Comparison of ENCODE assay signal across 12 cellular contexts in the genomic region with DNA sequence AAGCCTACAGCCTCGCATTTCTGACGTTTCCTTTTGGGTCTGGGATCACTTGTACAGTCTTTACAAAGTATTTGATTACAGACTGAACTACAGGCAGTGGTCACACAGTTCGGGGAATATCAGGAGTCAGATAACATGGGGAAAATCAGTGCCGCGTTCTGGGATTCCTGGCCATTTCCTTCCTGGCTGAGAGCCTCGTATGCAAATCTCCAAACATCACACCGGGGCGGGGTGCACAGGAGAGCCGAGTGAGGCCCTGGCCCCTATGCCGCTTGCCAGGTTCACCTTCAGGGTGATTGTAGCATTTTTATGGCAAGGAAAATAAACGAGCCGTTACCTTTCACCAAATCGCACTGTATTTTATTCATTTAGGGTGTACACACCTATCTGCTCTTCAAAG. TPM values are rescaled to one million over a fixed set of nuclear protein-coding genes. Genes with fewer than 3 reads are reported as not detected.
DNase-seq lines count a peak whose midpoint lies in the region; ATAC-seq and TF ChIP-seq lines count a peak whose summit lies in the region.
"Had no signal": no experiment of that assay in that cellular context is flagged by ENCODE, and none has a peak within 500 bp of the region (broad histone marks: within the 10 kb centered on the region; RNA-seq: fewer than 3 reads in every experiment).

No MANE protein-coding gene starts in this region.

- H3K27ac ChIP-seq in transverse colon: peak overlapping the region in 2 of 4 donors; percentile 25 to 46

- 22 to 51% methylated on average over 3 to 13 of the region's 13 CpGs for WGBS in transverse colon (ENCODE audit: low coverage in 1 of 2), 2 donors

- H3K27me3 ChIP-seq in transverse colon: peaks cover 15% of the 10 kb centered on the region

- H3K4me3 ChIP-seq in fibroblast of pulmonary artery (replicated peaks; ENCODE audit: low read depth, low read length) (no peak overlapping the region), transverse colon (no peak overlapping the region)

- in situ Hi-C loops in transverse colon (cut with MboI; ENCODE audit: low pct_ligation_motif_present in 1 of 4, low pct_unique_long_range_greater_than_20kb in 1 of 4, low sequenced_read_pairs in 3 of 4): no loop called here

- no peaks in the 10 kb centered on the region for H3K4me1 Mint-ChIP-seq in activated T-cell treated with anti-CD3 and anti-CD28 coated beads, Interleukin-2, amount 50 U/mL, for 24 hours (ENCODE audit: low read depth)
- H3K4me1 Mint-ChIP-seq: immature natural killer cell had no signal

- H3K27me3 Mint-ChIP-seq in activated T-cell treated with anti-CD3 and anti-CD28 coated beads, Interleukin-2, amount 50 U/mL, for 24 hours: peaks cover 26% of the 10 kb centered on the region

- no peak for ATAC-seq in HG03565 (IDR thresholded peaks at IDR 0.05; ENCODE audit: unreplicated experiment)

- H3K36me3 Mint-ChIP-seq in activated T-cell treated with anti-CD3 and anti-CD28 coated beads, Interleukin-2, amount 50 U/mL, for 24 hours (ENCODE audit: low read depth): no peaks in the 10 kb centered on the region
- H3K36me3 Mint-ChIP-seq: immature natural killer cell had no signal

- intact Hi-C loops in transverse colon (cut with DNase I; ENCODE audit: low total_unique reads): no loop called here

- H3K27ac Mint-ChIP-seq in activated T-cell treated with anti-CD3 and anti-CD28 coated beads, Interleukin-2, amount 50 U/mL, for 24 hours: no peak overlapping the region
- H3K27ac Mint-ChIP-seq: immature natural killer cell had no signal

- peaks cover 0 to 18% (median 7%) of the 10 kb centered on the region in 4 donors for H3K4me1 ChIP-seq in transverse colon

- no peak overlapping the region for H3K4me3 Mint-ChIP-seq in activated T-cell treated with anti-CD3 and anti-CD28 coated beads, Interleukin-2, amount 50 U/mL, for 24 hours
- H3K4me3 Mint-ChIP-seq: immature natural killer cell had no signal

- TF ChIP-seq CTCF in fibroblast of pulmonary artery (IDR thresholded peaks at IDR 0.05; ENCODE audit: low read length, missing control alignments): no peak
- TF ChIP-seq CTCF in transverse colon (IDR thresholded peaks at IDR 0.05): no peak

- no peaks in the 10 kb centered on the region for H3K36me3 ChIP-seq in transverse colon

- H3K9me3 Mint-ChIP-seq in activated T-cell treated with anti-CD3 and anti-CD28 coated beads, Interleukin-2, amount 50 U/mL, for 24 hours: no peaks in the 10 kb centered on the region

- no peaks in the 10 kb centered on the region for H3K9me3 ChIP-seq in transverse colon

- TF ChIP-seq EP300 in transverse colon (IDR thresholded peaks at IDR 0.05; ENCODE audit: low read depth): no peak

- peak; percentile 26 for DNase-seq in activated T-cell treated with anti-CD3 and anti-CD28 coated beads, Interleukin-2, amount 50 U/mL, for 24 hours
- no peak for DNase-seq in activated T-cell treated with anti-CD3 and anti-CD28 coated beads for 4 hours
- peak; percentile 21 for DNase-seq in RKO (ENCODE audit: low spot score)
- peak; percentile 12 for DNase-seq in fibroblast of pulmonary artery (ENCODE audit: low read depth)
- DNase-seq in transverse colon: peak; percentile 87
- DNase-seq in stimulated activated CD4-positive, alpha-beta T cell treated with anti-CD3 and anti-CD28 coated beads, Interleukin-1b, Interleukin-23, amount 100 ng/mL, for 48 hours: no peak
- DNase-seq in RPMI8226: no peak
- DNase-seq: anterior cingulate cortex; immature natural killer cell; NCI-H146; stimulated activated CD8-positive, alpha-beta memory T cell treated with anti-CD3 and anti-CD28 coated beads, Interleukin-4, amount 100 ng/mL, for 48 hours had no signal

- TF ChIP-seq POLR2A in transverse colon (IDR thresholded peaks at IDR 0.05): no peak

RNA-seq across cellular contexts. Expression of gene SLC9A3, which starts 29.6 kb away (rescaled TPM):
- 100 to 1,000 TPM in 3 of 4 donors, 1 to 10 TPM in 1; 4.8 to 701 (median 183) TPM for total RNA-seq in transverse colon

RNA-seq across cellular contexts. Expression of gene CEP72, which starts 58.3 kb away (rescaled TPM):
- 1 to 10 TPM; 2.6 to 9.4 (median 4.2) TPM for total RNA-seq in transverse colon

Comparison
In these comparisons a context has a peak if more than half of its experiments do, and no peak if none do; other contexts are left out.
1. DNase-seq: peak in activated T-cell treated with anti-CD3 and anti-CD28 coated beads, Interleukin-2, amount 50 U/mL, for 24 hours (single experiment), RKO (single experiment), fibroblast of pulmonary artery (single experiment) and transverse colon (single experiment); none in activated T-cell treated with anti-CD3 and anti-CD28 coated beads for 4 hours (single experiment), stimulated activated CD4-positive, alpha-beta T cell treated with anti-CD3 and anti-CD28 coated beads, Interleukin-1b, Interleukin-23, amount 100 ng/mL, for 48 hours (single experiment) and RPMI8226 (single experiment).